Comparison of ENCODE assay signal across 1 cellular context in the genomic region with DNA sequence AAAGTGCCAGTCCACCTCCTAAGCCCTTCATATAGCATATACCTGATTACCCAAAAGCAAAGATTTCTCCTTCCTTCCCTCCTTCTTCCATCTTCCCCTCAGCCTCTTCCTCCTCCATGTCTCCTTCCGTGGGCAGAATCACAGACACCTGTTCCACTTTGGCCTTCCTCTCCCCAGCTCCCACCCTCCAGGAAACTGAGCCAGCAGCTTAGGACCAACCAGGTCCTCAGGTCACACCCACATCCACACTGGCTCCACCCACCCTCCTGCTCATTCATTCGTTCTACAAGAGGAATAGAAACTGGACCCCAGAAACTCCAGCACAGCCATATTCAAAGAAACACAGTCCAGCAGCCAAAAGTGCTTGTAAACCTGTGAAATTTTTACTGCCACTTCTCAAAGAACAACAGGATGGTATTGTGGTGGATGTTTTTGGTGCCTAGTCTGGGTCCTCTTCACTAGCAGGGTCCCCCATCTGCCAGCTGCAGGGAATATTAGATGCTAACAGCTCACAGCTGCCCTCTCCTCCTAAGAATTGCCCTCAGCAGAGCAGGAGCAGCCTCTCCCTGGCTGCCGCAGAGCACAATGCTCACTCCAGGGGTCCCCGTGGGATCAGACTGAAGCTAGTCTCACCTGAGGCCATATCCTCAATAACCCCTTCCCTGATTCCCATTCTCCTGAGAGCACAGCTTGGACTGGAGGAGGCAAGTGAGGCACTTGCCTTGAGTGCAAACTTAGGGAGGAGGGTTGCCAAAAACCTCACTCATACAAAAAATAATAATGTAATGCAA.
A peak's percentile ranks its signal among the peaks of the same experiment; 100 is the strongest.
TF ChIP-seq lines count a peak whose summit lies in the region.

No MANE protein-coding gene starts in this region.

TF ChIP-seq in GM12878, 131 proteins besides CTCF, POLR2A, EP300 and RAD21:
- TF ChIP-seq ZNF24 (IDR thresholded peaks at IDR 0.05) (peak; percentile 97), ZBTB11 (CRISPR knock-in tag; IDR thresholded peaks at IDR 0.05) (no peak), MLLT1 (IDR thresholded peaks at IDR 0.05) (peak; percentile 46; the same call in 1 of the 2 replicates), NBN (IDR thresholded peaks at IDR 0.05) (peak; percentile 64; the same call in 1 of the 2 replicates), YY1 (IDR thresholded peaks at IDR 0.05; ENCODE audit: low read depth, low read length) (peak; percentile 37; the same call in 1 of the 2 replicates), HCFC1 (IDR thresholded peaks at IDR 0.05; ENCODE audit: low read length) (no peak), IKZF1 (conservative IDR thresholded peaks at IDR 0.05) (0 out of 2 replicates have a peak, but pooled peaks have one; percentile 9), POLR2AphosphoS5 (IDR thresholded peaks at IDR 0.05; ENCODE audit: low read length) (0 out of 2 replicates have a peak, but pooled peaks have one; percentile 34), HDGF (IDR thresholded peaks at IDR 0.05) (peak; percentile 82), ESRRA (IDR thresholded peaks at IDR 0.05; ENCODE audit: low read length) (no peak), TAF1 (IDR thresholded peaks at IDR 0.05; ENCODE audit: borderline replicate concordance, low read depth, low read length) (no peak), RELB (IDR thresholded peaks at IDR 0.05; ENCODE audit: low read depth) (0 out of 2 replicates have a peak, but pooled peaks have one; percentile 27), IKZF2 (IDR thresholded peaks at IDR 0.05) (peak; percentile 49 to 52; a peak in 1 of 4 replicates), NR2F1 (conservative IDR thresholded peaks at IDR 0.05) (no peak), SPI1 (IDR thresholded peaks at IDR 0.05; ENCODE audit: borderline replicate concordance, insufficient read depth, low read depth, low read length) (peak; percentile 71)
